Comparison of ENCODE assay signal across 1 cellular context in genomic region chr1:15604400-15604799, GRCh38. TPM values are rescaled to one million over a fixed set of nuclear protein-coding genes. Genes with fewer than 3 reads are reported as not detected.
"Had no signal": no experiment of that assay in that cellular context is flagged by ENCODE, and none has a peak within 500 bp of the region (broad histone marks: within the 10 kb centered on the region; RNA-seq: fewer than 3 reads in every experiment).

No MANE protein-coding gene starts in this region.

RNA-seq across cellular contexts. Expression of gene AGMAT, which starts 19.5 kb away (rescaled TPM):
- total RNA-seq: upper lobe of right lung had no signal
